Comparison of ENCODE assay signal across 9 cellular contexts in the genomic region with DNA sequence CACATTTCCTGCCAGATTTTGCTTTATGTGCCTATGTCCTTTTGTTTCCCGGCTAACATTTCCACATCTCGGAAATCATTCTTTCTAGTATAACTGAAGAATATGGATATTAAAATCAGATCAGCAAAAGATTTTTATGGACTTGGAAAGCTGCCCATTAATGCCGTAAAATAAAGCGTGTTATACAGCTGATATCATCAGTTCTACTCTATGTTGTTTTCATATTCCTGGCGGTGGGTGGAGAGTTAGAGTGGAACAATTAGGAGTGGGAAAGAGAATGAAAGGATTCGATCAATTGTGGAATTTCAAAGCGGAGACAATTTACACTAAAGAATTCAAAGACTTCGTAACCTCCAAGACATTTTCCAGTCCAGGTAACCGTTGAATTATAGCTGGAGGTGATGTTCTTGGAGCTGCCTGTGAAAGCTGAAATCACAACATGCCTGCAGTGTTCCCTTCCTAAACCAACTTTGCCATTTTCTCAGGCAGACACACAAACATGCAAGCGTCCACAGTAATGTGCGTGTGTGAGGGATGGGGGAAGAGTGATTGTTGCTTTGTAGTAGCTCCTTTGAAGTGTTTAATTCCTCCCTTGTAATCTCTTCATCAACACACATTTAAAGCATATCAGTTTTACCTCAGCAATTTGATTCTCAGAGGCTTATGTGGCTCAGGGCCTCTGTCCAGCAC.
A peak's percentile ranks its signal among the peaks of the same experiment; 100 is the strongest.
DNase-seq lines count a peak whose midpoint lies in the region; ATAC-seq lines count a peak whose summit lies in the region.
"Had no signal": no experiment of that assay in that cellular context is flagged by ENCODE, and none has a peak within 500 bp of the region (broad histone marks: within the 10 kb centered on the region; RNA-seq: fewer than 3 reads in every experiment).

No MANE protein-coding gene starts in this region.

- CTCF ChIA-PET in naive thymus-derived CD4-positive, alpha-beta T cell (lab: Charles Lee): interaction anchor here (0.8 to 2.9 kb wide), 10 partner anchors 10 to 241 kb away, joined by 3 to 30 read pairs (median 6); no protein-coding TSS in a partner anchor

- H3K4me1 Mint-ChIP-seq in naive thymus-derived CD4-positive, alpha-beta T cell: peaks cover 0 to 18% (median 6%) of the 10 kb centered on the region in 7 donors

- peaks cover 0 to 3% (median 0%) of the 10 kb centered on the region in 11 donors for H3K9me3 Mint-ChIP-seq in naive thymus-derived CD4-positive, alpha-beta T cell

- peak overlapping the region; percentile 46 for H3K4me3 ChIP-seq in naive thymus-derived CD4-positive, alpha-beta T cell (ENCODE audit: low read length)

- H3K4me3 Mint-ChIP-seq in naive thymus-derived CD4-positive, alpha-beta T cell: no peak overlapping the region

- peaks cover 0 to 9% (median 0%) of the 10 kb centered on the region in 5 donors for H3K36me3 Mint-ChIP-seq in naive thymus-derived CD4-positive, alpha-beta T cell

- peaks cover 58 to 59% of the 10 kb centered on the region in 2 donors for H3K4me1 ChIP-seq in naive thymus-derived CD4-positive, alpha-beta T cell (ENCODE audit: control insufficient read depth in 2 of 2, insufficient read depth in 2 of 2, low read length in 2 of 2)

- DNase-seq in AG20443 (ENCODE audit: low spot score) (peak; percentile 16), dermis microvascular lymphatic vessel endothelial cell (ENCODE audit: low read depth in 2 of 2) (peak; percentile 54), SKM-1 treated with dmso at 0.1 percent for 144 hours (lab: John Stamatoyannopoulos, UW; ENCODE audit: unreplicated experiment) (no peak)
- DNase-seq in naive thymus-derived CD4-positive, alpha-beta T cell: no peak
- no peak for DNase-seq in activated CD4-positive, CD25-positive, alpha-beta regulatory T cell treated with anti-CD3 and anti-CD28 coated beads, Interleukin-2, amount 50 U/mL, for 72 hours

- no peaks in the 10 kb centered on the region for H3K9me3 ChIP-seq in KOPT-K1 (ENCODE audit: insufficient read depth, low read length, poor library complexity, severe bottlenecking)
- no peaks in the 10 kb centered on the region for H3K9me3 ChIP-seq in naive thymus-derived CD4-positive, alpha-beta T cell (ENCODE audit: control insufficient read depth in 2 of 3, low read length in 3 of 3)
- H3K9me3 ChIP-seq: pancreas had no signal

- no peaks in the 10 kb centered on the region for H3K36me3 ChIP-seq in KOPT-K1 (ENCODE audit: insufficient read depth, low read length)
- no peaks in the 10 kb centered on the region for H3K36me3 ChIP-seq in naive thymus-derived CD4-positive, alpha-beta T cell (ENCODE audit: control insufficient read depth in 2 of 3, insufficient read depth in 3 of 3, low read length in 3 of 3)
- H3K36me3 ChIP-seq: pancreas had no signal

- H3K27me3 Mint-ChIP-seq in naive thymus-derived CD4-positive, alpha-beta T cell: no peaks in the 10 kb centered on the region

- H3K27ac ChIP-seq in KOPT-K1 (ENCODE audit: low read depth, low read length, poor library complexity, severe bottlenecking): peak overlapping the region; percentile 66
- H3K27ac ChIP-seq in naive thymus-derived CD4-positive, alpha-beta T cell (ENCODE audit: low read depth, low read length): peak overlapping the region; percentile 84

- peak; percentile 9 for ATAC-seq in naive thymus-derived CD4-positive, alpha-beta T cell
- ATAC-seq in GM18870 (IDR thresholded peaks at IDR 0.05; ENCODE audit: unreplicated experiment) (no peak), GM18909 (IDR thresholded peaks at IDR 0.05; ENCODE audit: poor library complexity, unreplicated experiment) (no peak)

- POLR2A ChIA-PET in naive thymus-derived CD4-positive, alpha-beta T cell (lab: Charles Lee): interaction anchor here (0.6 to 3.6 kb wide), 12 partner anchors 11 to 91 kb away, joined by 3 to 47 read pairs (median 4); no protein-coding TSS in a partner anchor

- no peaks in the 10 kb centered on the region for H3K27me3 ChIP-seq in naive thymus-derived CD4-positive, alpha-beta T cell (ENCODE audit: control insufficient read depth in 2 of 2, insufficient read depth in 2 of 2, low read length in 2 of 2)
- H3K27me3 ChIP-seq: pancreas had no signal

- no peak overlapping the region for H3K27ac Mint-ChIP-seq in naive thymus-derived CD4-positive, alpha-beta T cell

- intact Hi-C loops in naive thymus-derived CD4-positive, alpha-beta T cell (cut with micrococcal nuclease): loop anchor here (1.0 to 10.0 kb wide), 12 partner anchors 20 to 1954 kb away; partner anchors contain the start of gene PLK2 (in 1 of the 2)

Comparison
In these comparisons a context has a peak if more than half of its experiments do, and no peak if none do; other contexts are left out.
1. DNase-seq: peak in AG20443 (single experiment) and dermis microvascular lymphatic vessel endothelial cell (2 of 2); none in naive thymus-derived CD4-positive, alpha-beta T cell (0 of 9), activated CD4-positive, CD25-positive, alpha-beta regulatory T cell treated with anti-CD3 and anti-CD28 coated beads, Interleukin-2, amount 50 U/mL, for 72 hours (single experiment) and SKM-1 treated with dmso at 0.1 percent for 144 hours (single experiment).